Comparison of ENCODE assay signal across 1 cellular context in the genomic region with DNA sequence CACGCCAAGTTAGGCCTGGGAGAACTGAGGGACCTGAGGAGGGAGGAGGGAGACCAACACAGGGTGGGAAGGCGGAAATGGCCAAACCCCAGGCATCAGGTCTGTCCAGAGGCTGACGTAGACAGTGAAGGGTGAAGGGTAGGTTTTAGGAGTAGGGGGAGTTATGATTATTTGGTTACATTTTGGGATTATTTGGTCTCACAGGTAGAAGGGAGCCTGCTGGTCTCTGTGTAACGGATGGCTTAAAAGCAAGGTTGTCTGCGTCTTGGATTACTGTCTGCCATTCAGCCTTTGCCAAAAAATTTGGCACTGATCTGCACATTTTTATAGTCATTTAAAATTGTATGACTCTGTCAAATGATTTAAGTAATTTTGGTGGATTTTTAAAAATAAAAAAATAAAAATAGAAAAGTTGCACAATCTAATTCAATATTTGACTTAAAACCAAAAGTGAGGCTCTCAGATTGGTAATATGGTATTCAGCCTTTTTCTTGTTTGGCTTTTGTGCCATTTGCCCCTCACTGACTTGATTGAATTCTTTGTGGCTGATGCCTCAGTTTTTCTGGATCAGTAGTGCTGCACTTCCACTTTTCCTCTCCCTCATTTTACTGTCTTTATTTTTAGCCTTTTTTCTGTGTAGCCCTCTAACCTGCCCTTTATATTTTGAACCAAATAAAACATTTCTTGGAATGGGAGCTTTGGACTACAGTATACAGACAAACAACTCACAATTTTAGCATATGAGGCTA.
TF ChIP-seq lines count a peak whose summit lies in the region.

No MANE protein-coding gene starts in this region.

TF ChIP-seq in HepG2, 621 proteins besides CTCF, POLR2A, EP300 and RAD21 (continued from another document and continues in another):
- no peak for TF ChIP-seq IRX3 (CRISPR knock-in tag; IDR thresholded peaks at IDR 0.05; ENCODE audit: borderline replicate concordance, low read depth)
- peak; percentile 54; the same call in 1 of the 2 replicates for TF ChIP-seq SRF (IDR thresholded peaks at IDR 0.05; ENCODE audit: low read depth, low read length)
- TF ChIP-seq ZNF362 (CRISPR knock-in tag; IDR thresholded peaks at IDR 0.05; ENCODE audit: borderline replicate concordance) = no peak
- TF ChIP-seq, protein P1, sequence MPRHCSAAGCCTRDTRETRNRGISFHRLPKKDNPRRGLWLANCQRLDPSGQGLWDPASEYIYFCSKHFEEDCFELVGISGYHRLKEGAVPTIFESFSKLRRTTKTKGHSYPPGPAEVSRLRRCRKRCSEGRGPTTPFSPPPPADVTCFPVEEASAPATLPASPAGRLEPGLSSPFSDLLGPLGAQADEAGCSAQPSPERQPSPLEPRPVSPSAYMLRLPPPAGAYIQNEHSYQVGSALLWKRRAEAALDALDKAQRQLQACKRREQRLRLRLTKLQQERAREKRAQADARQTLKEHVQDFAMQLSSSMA (CRISPR knock-in tag; IDR thresholded peaks at IDR 0.05) = no peak
- TF ChIP-seq IKZF1 (IDR thresholded peaks at IDR 0.05) = no peak
- TF ChIP-seq IRF1 (CRISPR knock-in tag; IDR thresholded peaks at IDR 0.05; ENCODE audit: low read depth) = no peak
- TF ChIP-seq HNRNPK (IDR thresholded peaks at IDR 0.05; ENCODE audit: low read depth, low read length, poor library complexity, severe bottlenecking) = no peak
- TF ChIP-seq ATF5 (CRISPR knock-in tag; IDR thresholded peaks at IDR 0.05; ENCODE audit: low read depth) = no peak
- no peak for TF ChIP-seq GABPB1 (CRISPR knock-in tag; IDR thresholded peaks at IDR 0.05)
- TF ChIP-seq, protein P2, sequence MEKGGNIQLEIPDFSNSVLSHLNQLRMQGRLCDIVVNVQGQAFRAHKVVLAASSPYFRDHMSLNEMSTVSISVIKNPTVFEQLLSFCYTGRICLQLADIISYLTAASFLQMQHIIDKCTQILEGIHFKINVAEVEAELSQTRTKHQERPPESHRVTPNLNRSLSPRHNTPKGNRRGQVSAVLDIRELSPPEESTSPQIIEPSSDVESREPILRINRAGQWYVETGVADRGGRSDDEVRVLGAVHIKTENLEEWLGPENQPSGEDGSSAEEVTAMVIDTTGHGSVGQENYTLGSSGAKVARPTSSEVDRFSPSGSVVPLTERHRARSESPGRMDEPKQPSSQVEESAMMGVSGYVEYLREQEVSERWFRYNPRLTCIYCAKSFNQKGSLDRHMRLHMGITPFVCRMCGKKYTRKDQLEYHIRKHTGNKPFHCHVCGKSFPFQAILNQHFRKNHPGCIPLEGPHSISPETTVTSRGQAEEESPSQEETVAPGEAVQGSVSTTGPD (CRISPR knock-in tag; IDR thresholded peaks at IDR 0.05) = peak; percentile 47; the same call in 1 of the 2 replicates
- no peak for TF ChIP-seq SSRP1 (CRISPR knock-in tag; IDR thresholded peaks at IDR 0.05)
- no peak for TF ChIP-seq ZNF703 (CRISPR knock-in tag; IDR thresholded peaks at IDR 0.05; ENCODE audit: borderline replicate concordance)
- TF ChIP-seq SIX4 (CRISPR knock-in tag; IDR thresholded peaks at IDR 0.05) = no peak
- no peak for TF ChIP-seq NR2F1 (CRISPR knock-in tag; IDR thresholded peaks at IDR 0.05)
- TF ChIP-seq ZBTB39 (CRISPR knock-in tag; IDR thresholded peaks at IDR 0.05) = no peak
- no peak for TF ChIP-seq ZNF772 (CRISPR knock-in tag; IDR thresholded peaks at IDR 0.05)
- no peak for TF ChIP-seq ZNF605 (CRISPR knock-in tag; IDR thresholded peaks at IDR 0.05)
- TF ChIP-seq ZNF263 (CRISPR knock-in tag; IDR thresholded peaks at IDR 0.05) = peak; percentile 94
- TF ChIP-seq ZBTB20 (CRISPR knock-in tag; IDR thresholded peaks at IDR 0.05; ENCODE audit: borderline replicate concordance, low read depth) = no peak
- TF ChIP-seq CCAR2 (optimal IDR thresholded peaks at IDR 0.05; ENCODE audit: low read depth, low read length) = no peak
- no peak for TF ChIP-seq RFXANK (CRISPR knock-in tag; IDR thresholded peaks at IDR 0.05)
- TF ChIP-seq, protein P3, sequence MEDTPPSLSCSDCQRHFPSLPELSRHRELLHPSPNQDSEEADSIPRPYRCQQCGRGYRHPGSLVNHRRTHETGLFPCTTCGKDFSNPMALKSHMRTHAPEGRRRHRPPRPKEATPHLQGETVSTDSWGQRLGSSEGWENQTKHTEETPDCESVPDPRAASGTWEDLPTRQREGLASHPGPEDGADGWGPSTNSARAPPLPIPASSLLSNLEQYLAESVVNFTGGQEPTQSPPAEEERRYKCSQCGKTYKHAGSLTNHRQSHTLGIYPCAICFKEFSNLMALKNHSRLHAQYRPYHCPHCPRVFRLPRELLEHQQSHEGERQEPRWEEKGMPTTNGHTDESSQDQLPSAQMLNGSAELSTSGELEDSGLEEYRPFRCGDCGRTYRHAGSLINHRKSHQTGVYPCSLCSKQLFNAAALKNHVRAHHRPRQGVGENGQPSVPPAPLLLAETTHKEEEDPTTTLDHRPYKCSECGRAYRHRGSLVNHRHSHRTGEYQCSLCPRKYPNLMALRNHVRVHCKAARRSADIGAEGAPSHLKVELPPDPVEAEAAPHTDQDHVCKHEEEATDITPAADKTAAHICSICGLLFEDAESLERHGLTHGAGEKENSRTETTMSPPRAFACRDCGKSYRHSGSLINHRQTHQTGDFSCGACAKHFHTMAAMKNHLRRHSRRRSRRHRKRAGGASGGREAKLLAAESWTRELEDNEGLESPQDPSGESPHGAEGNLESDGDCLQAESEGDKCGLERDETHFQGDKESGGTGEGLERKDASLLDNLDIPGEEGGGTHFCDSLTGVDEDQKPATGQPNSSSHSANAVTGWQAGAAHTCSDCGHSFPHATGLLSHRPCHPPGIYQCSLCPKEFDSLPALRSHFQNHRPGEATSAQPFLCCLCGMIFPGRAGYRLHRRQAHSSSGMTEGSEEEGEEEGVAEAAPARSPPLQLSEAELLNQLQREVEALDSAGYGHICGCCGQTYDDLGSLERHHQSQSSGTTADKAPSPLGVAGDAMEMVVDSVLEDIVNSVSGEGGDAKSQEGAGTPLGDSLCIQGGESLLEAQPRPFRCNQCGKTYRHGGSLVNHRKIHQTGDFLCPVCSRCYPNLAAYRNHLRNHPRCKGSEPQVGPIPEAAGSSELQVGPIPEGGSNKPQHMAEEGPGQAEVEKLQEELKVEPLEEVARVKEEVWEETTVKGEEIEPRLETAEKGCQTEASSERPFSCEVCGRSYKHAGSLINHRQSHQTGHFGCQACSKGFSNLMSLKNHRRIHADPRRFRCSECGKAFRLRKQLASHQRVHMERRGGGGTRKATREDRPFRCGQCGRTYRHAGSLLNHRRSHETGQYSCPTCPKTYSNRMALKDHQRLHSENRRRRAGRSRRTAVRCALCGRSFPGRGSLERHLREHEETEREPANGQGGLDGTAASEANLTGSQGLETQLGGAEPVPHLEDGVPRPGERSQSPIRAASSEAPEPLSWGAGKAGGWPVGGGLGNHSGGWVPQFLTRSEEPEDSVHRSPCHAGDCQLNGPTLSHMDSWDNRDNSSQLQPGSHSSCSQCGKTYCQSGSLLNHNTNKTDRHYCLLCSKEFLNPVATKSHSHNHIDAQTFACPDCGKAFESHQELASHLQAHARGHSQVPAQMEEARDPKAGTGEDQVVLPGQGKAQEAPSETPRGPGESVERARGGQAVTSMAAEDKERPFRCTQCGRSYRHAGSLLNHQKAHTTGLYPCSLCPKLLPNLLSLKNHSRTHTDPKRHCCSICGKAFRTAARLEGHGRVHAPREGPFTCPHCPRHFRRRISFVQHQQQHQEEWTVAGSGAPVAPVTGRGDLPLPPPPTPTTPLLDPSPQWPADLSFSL (CRISPR knock-in tag; IDR thresholded peaks at IDR 0.05) = no peak
- no peak for TF ChIP-seq BRCA1 (CRISPR knock-in tag; IDR thresholded peaks at IDR 0.05)
- TF ChIP-seq ZBTB34 (CRISPR knock-in tag; IDR thresholded peaks at IDR 0.05) = no peak
- no peak for TF ChIP-seq GABPA (IDR thresholded peaks at IDR 0.05; ENCODE audit: low read depth, low read length)
- TF ChIP-seq GABPA (CRISPR knock-in tag; IDR thresholded peaks at IDR 0.05; ENCODE audit: low read depth) = 0 out of 2 replicates have a peak, but pooled peaks have one; percentile 14
- no peak for TF ChIP-seq SP4 (CRISPR knock-in tag; IDR thresholded peaks at IDR 0.05)
- no peak for TF ChIP-seq U2AF1 (optimal IDR thresholded peaks at IDR 0.05; ENCODE audit: low read depth, low read length)
- TF ChIP-seq JARID2 (CRISPR knock-in tag; IDR thresholded peaks at IDR 0.05; ENCODE audit: insufficient replicate concordance) = no peak
- TF ChIP-seq PHB2 (IDR thresholded peaks at IDR 0.05; ENCODE audit: partially characterized antibody) = no peak
- TF ChIP-seq ZNF264 (CRISPR knock-in tag; IDR thresholded peaks at IDR 0.05) = no peak
- no peak for TF ChIP-seq YY1 (IDR thresholded peaks at IDR 0.05; ENCODE audit: insufficient read depth, insufficient replicate concordance, low read depth, low read length)
- TF ChIP-seq, protein P4, sequence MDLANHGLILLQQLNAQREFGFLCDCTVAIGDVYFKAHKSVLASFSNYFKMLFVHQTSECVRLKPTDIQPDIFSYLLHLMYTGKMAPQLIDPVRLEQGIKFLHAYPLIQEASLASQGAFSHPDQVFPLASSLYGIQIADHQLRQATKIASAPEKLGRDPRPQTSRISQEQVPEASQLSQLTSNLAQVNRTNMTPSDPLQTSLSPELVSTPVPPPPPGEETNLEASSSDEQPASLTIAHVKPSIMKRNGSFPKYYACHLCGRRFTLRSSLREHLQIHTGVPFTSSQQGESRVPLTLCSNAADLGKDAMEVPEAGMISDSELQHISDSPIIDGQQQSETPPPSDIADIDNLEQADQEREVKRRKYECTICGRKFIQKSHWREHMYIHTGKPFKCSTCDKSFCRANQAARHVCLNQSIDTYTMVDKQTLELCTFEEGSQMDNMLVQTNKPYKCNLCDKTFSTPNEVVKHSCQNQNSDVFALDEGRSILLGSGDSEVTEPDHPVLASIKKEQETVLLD (CRISPR knock-in tag; IDR thresholded peaks at IDR 0.05; ENCODE audit: low read depth) = no peak
- peak; percentile 9 for TF ChIP-seq ASH2L (IDR thresholded peaks at IDR 0.05; ENCODE audit: insufficient read length, low read depth, low read length)
- TF ChIP-seq YEATS4 (CRISPR knock-in tag; IDR thresholded peaks at IDR 0.05; ENCODE audit: borderline replicate concordance) = no peak
- TF ChIP-seq HDAC2 (CRISPR knock-in tag; IDR thresholded peaks at IDR 0.05) = no peak
- no peak for TF ChIP-seq ZNF24 (IDR thresholded peaks at IDR 0.05)
- TF ChIP-seq KLF6 (CRISPR knock-in tag; IDR thresholded peaks at IDR 0.05) = no peak
- no peak for TF ChIP-seq IRF2 (CRISPR knock-in tag; IDR thresholded peaks at IDR 0.05)
- TF ChIP-seq ZNF670 (CRISPR knock-in tag; IDR thresholded peaks at IDR 0.05; ENCODE audit: borderline replicate concordance) = no peak
- no peak for TF ChIP-seq CHCHD3 (CRISPR knock-in tag; IDR thresholded peaks at IDR 0.05)
- no peak for TF ChIP-seq NRL (CRISPR knock-in tag; IDR thresholded peaks at IDR 0.05; ENCODE audit: borderline replicate concordance)
- TF ChIP-seq ZBTB43 (CRISPR knock-in tag; conservative IDR thresholded peaks at IDR 0.05) = no peak
- TF ChIP-seq POLR2G (IDR thresholded peaks at IDR 0.05; ENCODE audit: low read depth, low read length) = peak; percentile 61
